In genomic region chr6:132865364-132865763, GRCh38 we compare ENCODE assay signal across 1 cellular context.
TF ChIP-seq lines count a peak whose summit lies in the region.

No MANE protein-coding gene starts in this region.

TF ChIP-seq in GM12878, 131 proteins besides CTCF, POLR2A, EP300 and RAD21 (continued from another document):
- TF ChIP-seq SKIL (IDR thresholded peaks at IDR 0.05; ENCODE audit: low read depth, poor library complexity, severe bottlenecking) (peak; percentile 74), TCF3 (IDR thresholded peaks at IDR 0.05; ENCODE audit: borderline replicate concordance, insufficient read depth, low read depth, low read length) (0 out of 2 replicates have a peak, but pooled peaks have one; percentile 50), MTA2 (IDR thresholded peaks at IDR 0.05; ENCODE audit: low read depth) (peak; percentile 83), MEF2B (IDR thresholded peaks at IDR 0.05; ENCODE audit: partially characterized antibody, poor library complexity, severe bottlenecking) (no peak), BRCA1 (IDR thresholded peaks at IDR 0.05; ENCODE audit: low read depth, low read length) (no peak), ETV6 (conservative IDR thresholded peaks at IDR 0.05 in 1 of 2, IDR thresholded peaks at IDR 0.05 in 1 of 2; ENCODE audit: borderline replicate concordance in 1 of 2, low read depth in 1 of 2) (no peak), NFIC (IDR thresholded peaks at IDR 0.05; ENCODE audit: low read depth, low read length) (peak; percentile 84), JUNB (IDR thresholded peaks at IDR 0.05) (peak; percentile 90), RELB (IDR thresholded peaks at IDR 0.05; ENCODE audit: low read depth) (0 out of 2 replicates have a peak, but pooled peaks have one; percentile 46), SUZ12 (IDR thresholded peaks at IDR 0.05; ENCODE audit: unreplicated experiment) (no peak), RAD51 (IDR thresholded peaks at IDR 0.05) (peak; percentile 66; the same call in 1 of the 2 replicates), BCL11A (IDR thresholded peaks at IDR 0.05; ENCODE audit: low read depth, low read length) (peak; percentile 83), MTA3 (IDR thresholded peaks at IDR 0.05; ENCODE audit: borderline replicate concordance, low read length) (no peak), ZBED1 (IDR thresholded peaks at IDR 0.05; ENCODE audit: borderline replicate concordance) (no peak; the same call in 1 of the 2 replicates), LARP7 (IDR thresholded peaks at IDR 0.05) (no peak), TCF7 (IDR thresholded peaks at IDR 0.05; ENCODE audit: borderline replicate concordance) (0 out of 2 replicates have a peak, but pooled peaks have one; percentile 22), IKZF2 (IDR thresholded peaks at IDR 0.05) (peak in 1 of 2 experiments; percentile 56; a peak in 2 of 4 replicates), GABPA (IDR thresholded peaks at IDR 0.05; ENCODE audit: low read depth) (peak; percentile 44; the same call in 1 of the 2 replicates), PBX3 (IDR thresholded peaks at IDR 0.05; ENCODE audit: insufficient replicate concordance, low read depth, low read length) (no peak), BHLHE40 (IDR thresholded peaks at IDR 0.05; ENCODE audit: borderline replicate concordance in 1 of 2, low read depth in 2 of 2, low read length in 1 of 2) (peak in 1 of 2 experiments; percentile 42; a peak in 1 of 4 replicates), MXI1 (IDR thresholded peaks at IDR 0.05; ENCODE audit: low read depth, low read length) (no peak), ATF7 (IDR thresholded peaks at IDR 0.05; ENCODE audit: low read depth) (peak; percentile 43; the same call in 1 of the 2 replicates), SUPT20H (IDR thresholded peaks at IDR 0.05; ENCODE audit: borderline replicate concordance, control insufficient read depth, low read depth, low read length) (no peak), CBFB (IDR thresholded peaks at IDR 0.05; ENCODE audit: low read depth) (peak; percentile 67), USF2 (IDR thresholded peaks at IDR 0.05; ENCODE audit: borderline replicate concordance, low read depth, low read length) (no peak; the same call in 1 of the 2 replicates), MEF2A (IDR thresholded peaks at IDR 0.05; ENCODE audit: insufficient read depth, low read depth, low read length) (peak; percentile 49; the same call in 1 of the 2 replicates), POU2F2 (IDR thresholded peaks at IDR 0.05; ENCODE audit: borderline replicate concordance, low read depth, low read length) (0 out of 3 replicates have a peak, but pooled peaks have one; percentile 48), FOXM1 (IDR thresholded peaks at IDR 0.05; ENCODE audit: low read depth, low read length) (peak; percentile 62; the same call in 1 of the 2 replicates), RELA (IDR thresholded peaks at IDR 0.05; ENCODE audit: borderline replicate concordance, partially characterized antibody) (peak; percentile 40), IRF4 (IDR thresholded peaks at IDR 0.05; ENCODE audit: low read depth, low read length) (peak; percentile 90), FOXK2 (IDR thresholded peaks at IDR 0.05) (no peak)
- TF ChIP-seq, protein P1, sequence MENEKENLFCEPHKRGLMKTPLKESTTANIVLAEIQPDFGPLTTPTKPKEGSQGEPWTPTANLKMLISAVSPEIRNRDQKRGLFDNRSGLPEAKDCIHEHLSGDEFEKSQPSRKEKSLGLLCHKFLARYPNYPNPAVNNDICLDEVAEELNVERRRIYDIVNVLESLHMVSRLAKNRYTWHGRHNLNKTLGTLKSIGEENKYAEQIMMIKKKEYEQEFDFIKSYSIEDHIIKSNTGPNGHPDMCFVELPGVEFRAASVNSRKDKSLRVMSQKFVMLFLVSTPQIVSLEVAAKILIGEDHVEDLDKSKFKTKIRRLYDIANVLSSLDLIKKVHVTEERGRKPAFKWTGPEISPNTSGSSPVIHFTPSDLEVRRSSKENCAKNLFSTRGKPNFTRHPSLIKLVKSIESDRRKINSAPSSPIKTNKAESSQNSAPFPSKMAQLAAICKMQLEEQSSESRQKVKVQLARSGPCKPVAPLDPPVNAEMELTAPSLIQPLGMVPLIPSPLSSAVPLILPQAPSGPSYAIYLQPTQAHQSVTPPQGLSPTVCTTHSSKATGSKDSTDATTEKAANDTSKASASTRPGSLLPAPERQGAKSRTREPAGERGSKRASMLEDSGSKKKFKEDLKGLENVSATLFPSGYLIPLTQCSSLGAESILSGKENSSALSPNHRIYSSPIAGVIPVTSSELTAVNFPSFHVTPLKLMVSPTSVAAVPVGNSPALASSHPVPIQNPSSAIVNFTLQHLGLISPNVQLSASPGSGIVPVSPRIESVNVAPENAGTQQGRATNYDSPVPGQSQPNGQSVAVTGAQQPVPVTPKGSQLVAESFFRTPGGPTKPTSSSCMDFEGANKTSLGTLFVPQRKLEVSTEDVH (IDR thresholded peaks at IDR 0.05; ENCODE audit: low read depth, partially characterized antibody) = no peak
- TF ChIP-seq, protein P2, sequence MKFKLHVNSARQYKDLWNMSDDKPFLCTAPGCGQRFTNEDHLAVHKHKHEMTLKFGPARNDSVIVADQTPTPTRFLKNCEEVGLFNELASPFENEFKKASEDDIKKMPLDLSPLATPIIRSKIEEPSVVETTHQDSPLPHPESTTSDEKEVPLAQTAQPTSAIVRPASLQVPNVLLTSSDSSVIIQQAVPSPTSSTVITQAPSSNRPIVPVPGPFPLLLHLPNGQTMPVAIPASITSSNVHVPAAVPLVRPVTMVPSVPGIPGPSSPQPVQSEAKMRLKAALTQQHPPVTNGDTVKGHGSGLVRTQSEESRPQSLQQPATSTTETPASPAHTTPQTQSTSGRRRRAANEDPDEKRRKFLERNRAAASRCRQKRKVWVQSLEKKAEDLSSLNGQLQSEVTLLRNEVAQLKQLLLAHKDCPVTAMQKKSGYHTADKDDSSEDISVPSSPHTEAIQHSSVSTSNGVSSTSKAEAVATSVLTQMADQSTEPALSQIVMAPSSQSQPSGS (IDR thresholded peaks at IDR 0.05; ENCODE audit: low read length) = peak; percentile 64
TF ChIP-seq in GM12878: peak in this region for 29.
